In genomic region chr12:45944771-45945170, GRCh38 we compare ENCODE assay signal across 26 cellular contexts. TPM values are rescaled to one million over a fixed set of nuclear protein-coding genes. Genes with fewer than 3 reads are reported as not detected.
DNase-seq lines count a peak whose midpoint lies in the region; ATAC-seq, FAIRE-seq and TF ChIP-seq lines count a peak whose summit lies in the region.
"Had no signal": no experiment of that assay in that cellular context is flagged by ENCODE, and none has a peak within 500 bp of the region (broad histone marks: within the 10 kb centered on the region; RNA-seq: fewer than 3 reads in every experiment).

No MANE protein-coding gene starts in this region.

- DNase-seq in activated naive CD8-positive, alpha-beta T cell treated with anti-CD3 and anti-CD28 coated beads for 36 hours: no peak
- DNase-seq in astrocyte (ENCODE audit: low read depth) (peak; percentile 59), mesenchymal stem cell (peak; percentile 25), GM19240 (ENCODE audit: insufficient read length, low spot score) (no peak), T-helper 2 cell (no peak), NCI-H345 (lab: John Stamatoyannopoulos, UW) (no peak)
- DNase-seq: activated CD4-positive, alpha-beta T cell treated with anti-CD3 and anti-CD28 coated beads for 48 hours; activated effector memory CD4-positive, alpha-beta T cell treated with Interleukin-2 at 50 U/mL for 16 hours; cortex of kidney; glutamatergic neuron; H7; lower lobe of right lung; NCI-H1048; NCI-H187 treated with DMSO at 0.1 percent for 48 hours; NCI-H748 treated with DMSO at 0.1 percent for 48 hours; psoas muscle; SK-N-SH had no signal

- no peak overlapping the region for H3K4me3 Mint-ChIP-seq in activated naive CD8-positive, alpha-beta T cell
- H3K4me3 Mint-ChIP-seq in activated naive CD8-positive, alpha-beta T cell treated with anti-CD3 and anti-CD28 coated beads for 36 hours: no peak overlapping the region
- H3K4me3 Mint-ChIP-seq in astrocyte (ENCODE audit: unreplicated experiment): no peak overlapping the region
- H3K4me3 Mint-ChIP-seq: T-helper 2 cell treated with Interferon-gamma antibody and Interleukin-4, amounts not matched to agents 5 μg/mL and 100 μg/mL, for 36 hours had no signal

- no peak overlapping the region for H2BK15ac ChIP-seq in mesenchymal stem cell (ENCODE audit: low read depth, poor library complexity, severe bottlenecking)

- H4K91ac ChIP-seq in mesenchymal stem cell (ENCODE audit: low read length): no peak overlapping the region

- ATAC-seq in HG02840 (IDR thresholded peaks at IDR 0.05; ENCODE audit: low FRiP score, unreplicated experiment): no peak
- ATAC-seq: lower lobe of right lung, psoas muscle had no signal

- H3K9me3 Mint-ChIP-seq in activated naive CD8-positive, alpha-beta T cell (ENCODE audit: low read depth): no peaks in the 10 kb centered on the region
- no peaks in the 10 kb centered on the region for H3K9me3 Mint-ChIP-seq in activated naive CD8-positive, alpha-beta T cell treated with anti-CD3 and anti-CD28 coated beads for 36 hours
- no peaks in the 10 kb centered on the region for H3K9me3 Mint-ChIP-seq in astrocyte (ENCODE audit: unreplicated experiment)

- no peaks in the 10 kb centered on the region for H3K79me2 ChIP-seq in astrocyte (ENCODE audit: insufficient read depth, low read length)

- no peak overlapping the region for H2AFZ ChIP-seq in astrocyte (ENCODE audit: low read depth, low read length)
- H2AFZ ChIP-seq in mesenchymal stem cell (ENCODE audit: low read depth, low read length): no peak overlapping the region

- no peaks in the 10 kb centered on the region for H3K27me3 Mint-ChIP-seq in activated naive CD8-positive, alpha-beta T cell
- H3K27me3 Mint-ChIP-seq in activated naive CD8-positive, alpha-beta T cell treated with anti-CD3 and anti-CD28 coated beads for 36 hours: no peaks in the 10 kb centered on the region
- H3K27me3 Mint-ChIP-seq in astrocyte (ENCODE audit: low read depth, unreplicated experiment): no peaks in the 10 kb centered on the region

- no peak overlapping the region for H3K18ac ChIP-seq in mesenchymal stem cell (ENCODE audit: low read depth in 1 of 2, low read length in 2 of 2)

- no peak overlapping the region for H3K23ac ChIP-seq in mesenchymal stem cell (ENCODE audit: low read length in 2 of 2)

- peak overlapping the region; percentile 19 for H3K27ac Mint-ChIP-seq in activated naive CD8-positive, alpha-beta T cell
- H3K27ac Mint-ChIP-seq in activated naive CD8-positive, alpha-beta T cell treated with anti-CD3 and anti-CD28 coated beads for 36 hours: no peak overlapping the region
- H3K27ac Mint-ChIP-seq in astrocyte (ENCODE audit: unreplicated experiment): no peak overlapping the region

- H3K4me1 ChIP-seq in astrocyte (ENCODE audit: insufficient read depth, low read length): peaks cover 3% of the 10 kb centered on the region
- peaks cover 9% of the 10 kb centered on the region for H3K4me1 ChIP-seq in mesenchymal stem cell (ENCODE audit: control insufficient read depth, insufficient read depth, low read depth, low read length)
- H3K4me1 ChIP-seq: BLaER1 treated with 17β-estradiol and CSF1 and Interleukin-3, amounts not matched to agents 10 nM and 100 nM; lower lobe of right lung; psoas muscle; suprapubic skin had no signal

- H3K27me3 ChIP-seq in astrocyte (ENCODE audit: insufficient read depth, low read length) (no peaks in the 10 kb centered on the region), mesenchymal stem cell (ENCODE audit: control insufficient read depth in 1 of 2, insufficient read depth in 1 of 2, low read length in 2 of 2) (no peaks in the 10 kb centered on the region)
- H3K27me3 ChIP-seq: adrenal gland; BLaER1 treated with 17β-estradiol and CSF1 and Interleukin-3, amounts not matched to agents 10 nM and 100 nM; suprapubic skin had no signal

- no peak overlapping the region for H2BK5ac ChIP-seq in mesenchymal stem cell (ENCODE audit: low read depth, low read length, poor library complexity, severe bottlenecking)

- H3K36me3 ChIP-seq in astrocyte (ENCODE audit: insufficient read depth, low read length): peaks cover 35% of the 10 kb centered on the region
- H3K36me3 ChIP-seq in mesenchymal stem cell (ENCODE audit: control insufficient read depth in 1 of 2, insufficient read depth in 2 of 2, low read depth in 1 of 2, low read length in 2 of 2): peaks cover 5 to 98% of the 10 kb centered on the region in 2 experiments

- H4K8ac ChIP-seq in mesenchymal stem cell (ENCODE audit: low read length): no peak overlapping the region

- no peak for FAIRE-seq in astrocyte (lab: Jason Lieb, UNC)
- FAIRE-seq: bronchial epithelial cell had no signal

- H3K4me2 ChIP-seq in astrocyte (ENCODE audit: low read length) (no peak overlapping the region), mesenchymal stem cell (ENCODE audit: low read length, poor library complexity, severe bottlenecking) (no peak overlapping the region)
- H3K4me2 ChIP-seq: BLaER1 treated with 17β-estradiol and CSF1 and Interleukin-3, amounts not matched to agents 10 nM and 100 nM; SK-N-SH had no signal

- H2BK12ac ChIP-seq in mesenchymal stem cell (ENCODE audit: low read length in 2 of 2): no peak overlapping the region

- H3K27ac ChIP-seq in astrocyte (ENCODE audit: low read depth, low read length): no peak overlapping the region
- peak overlapping the region; percentile 71 for H3K27ac ChIP-seq in mesenchymal stem cell (ENCODE audit: low read length, poor library complexity, severe bottlenecking)
- H3K27ac ChIP-seq: adrenal gland; BLaER1 treated with 17β-estradiol and CSF1 and Interleukin-3, amounts not matched to agents 10 nM and 100 nM; lower lobe of right lung; psoas muscle; RWPE1; suprapubic skin; VCaP had no signal

- no peak for TF ChIP-seq CTCF in astrocyte (IDR thresholded peaks at IDR 0.05; ENCODE audit: insufficient read depth, low read depth, low read length)

- H3K14ac ChIP-seq in mesenchymal stem cell (ENCODE audit: low read length in 2 of 2): no peak overlapping the region

- WGBS in mesenchymal stem cell: no CpG with 5 or more reads among the region's 1 CpG

- H4K20me1 ChIP-seq in astrocyte (ENCODE audit: insufficient read depth, low read length): peaks cover 13% of the 10 kb centered on the region

- peaks cover 11% of the 10 kb centered on the region for H3K4me1 Mint-ChIP-seq in activated naive CD8-positive, alpha-beta T cell (ENCODE audit: low read depth)
- no peaks in the 10 kb centered on the region for H3K4me1 Mint-ChIP-seq in activated naive CD8-positive, alpha-beta T cell treated with anti-CD3 and anti-CD28 coated beads for 36 hours
- peaks cover 15% of the 10 kb centered on the region for H3K4me1 Mint-ChIP-seq in astrocyte (ENCODE audit: low read depth, unreplicated experiment)

- no peak overlapping the region for H2BK120ac ChIP-seq in mesenchymal stem cell (ENCODE audit: low read depth, low read length)

- H3K4me3 ChIP-seq in astrocyte (ENCODE audit: insufficient read depth, low read depth, low read length) (no peak overlapping the region), mesenchymal stem cell (ENCODE audit: insufficient read depth in 1 of 2, low read depth in 1 of 2, low read length in 2 of 2) (no peak overlapping the region)
- H3K4me3 ChIP-seq: adrenal gland; BLaER1 treated with 17β-estradiol and CSF1 and Interleukin-3, amounts not matched to agents 10 nM and 100 nM; lower lobe of right lung; psoas muscle; suprapubic skin had no signal

- peaks cover 9% of the 10 kb centered on the region for H3K79me1 ChIP-seq in mesenchymal stem cell (replicated peaks; ENCODE audit: low read length, poor library complexity, severe bottlenecking)

- peaks cover 35% of the 10 kb centered on the region for H3K36me3 Mint-ChIP-seq in activated naive CD8-positive, alpha-beta T cell
- H3K36me3 Mint-ChIP-seq in activated naive CD8-positive, alpha-beta T cell treated with anti-CD3 and anti-CD28 coated beads for 36 hours: peaks cover 49% of the 10 kb centered on the region
- peaks cover 12% of the 10 kb centered on the region for H3K36me3 Mint-ChIP-seq in astrocyte (ENCODE audit: low read depth, unreplicated experiment)

- H3K9me3 ChIP-seq in astrocyte (ENCODE audit: insufficient read depth, low read depth, low read length) (no peaks in the 10 kb centered on the region), mesenchymal stem cell (ENCODE audit: control insufficient read depth, low read length) (no peaks in the 10 kb centered on the region)
- H3K9me3 ChIP-seq: adrenal gland, lower lobe of right lung, psoas muscle, SK-N-SH, suprapubic skin had no signal

- peak overlapping the region; percentile 61 for H2AK5ac ChIP-seq in mesenchymal stem cell (ENCODE audit: low read length, severe bottlenecking)

- H3K4ac ChIP-seq in mesenchymal stem cell (ENCODE audit: low read depth in 1 of 2, low read length in 2 of 2): no peak overlapping the region

- H3K9ac ChIP-seq in astrocyte (ENCODE audit: low read length) (no peak overlapping the region), mesenchymal stem cell (ENCODE audit: low read length) (no peak overlapping the region)
- H3K9ac ChIP-seq: BLaER1 treated with 17β-estradiol and CSF1 and Interleukin-3, amounts not matched to agents 10 nM and 100 nM; SK-N-SH had no signal

RNA-seq across cellular contexts. Expression of gene SCAF11, which starts 45.6 kb away (rescaled TPM):
- total RNA-seq in activated naive CD8-positive, alpha-beta T cell treated with anti-CD3 and anti-CD28 coated beads for 36 hours: 100 to 1,000 TPM; 111 to 124 TPM
- 103 and 118 TPM in 2 replicates for total RNA-seq in astrocyte
- polyA plus RNA-seq in mesenchymal stem cell (2013, experiment 1 of 2): 53.8 TPM
- polyA plus RNA-seq in mesenchymal stem cell (2013, experiment 2 of 2): 55.9 TPM

Comparison
In these comparisons a context has a peak if more than half of its experiments do, and no peak if none do; other contexts are left out.
1. DNase-seq: peak in astrocyte (single experiment) and mesenchymal stem cell (single experiment); none in activated naive CD8-positive, alpha-beta T cell treated with anti-CD3 and anti-CD28 coated beads for 36 hours (single experiment), GM19240 (single experiment), T-helper 2 cell (0 of 5) and NCI-H345 (single experiment).